ENCODE assay signal across 16 cellular contexts in genomic region chr7:116957874-116958273, GRCh38. TPM values are rescaled to one million over a fixed set of nuclear protein-coding genes. Genes with fewer than 3 reads are reported as not detected.
DNase-seq lines count a peak whose midpoint lies in the region; ATAC-seq and TF ChIP-seq lines count a peak whose summit lies in the region.
"Had no signal": no experiment of that assay in that cellular context is flagged by ENCODE, and none has a peak within 500 bp of the region (broad histone marks: within the 10 kb centered on the region; RNA-seq: fewer than 3 reads in every experiment).

No MANE protein-coding gene starts in this region.

- intact Hi-C loops in spleen (cut with DNase I; ENCODE audit: low total_unique reads) = no loop called here

- no peak for TF ChIP-seq POLR2A in spleen (IDR thresholded peaks at IDR 0.05)

- ATAC-seq in GM18868 (IDR thresholded peaks at IDR 0.05; ENCODE audit: unreplicated experiment) = peak; percentile 32
- peak; percentile 40 for ATAC-seq in GM21576 (IDR thresholded peaks at IDR 0.05; ENCODE audit: unreplicated experiment)
- ATAC-seq in HG03135 (IDR thresholded peaks at IDR 0.05; ENCODE audit: unreplicated experiment) = peak; percentile 32
- ATAC-seq: pancreas had no signal

- DNase-seq in kidney tubule cell (ENCODE audit: low spot score) = peak; percentile 84
- DNase-seq in NCI-H1105 treated with DMSO at 0.1 percent for 48 hours (lab: John Stamatoyannopoulos, UW) = no peak
- DNase-seq in spleen = no peak
- no peak for DNase-seq in superior temporal gyrus (ENCODE audit: extremely low spot score)
- no peak for DNase-seq in NCI-H187 treated with DMSO at 0.1 percent for 48 hours (lab: John Stamatoyannopoulos, UW)
- DNase-seq: activated CD4-positive, alpha-beta T cell treated with anti-CD3 and anti-CD28 coated beads, Interleukin-2, amount 10 ng/mL, durations not matched to agents 7 days and 5 days; activated gamma-delta T cell treated with Interleukin-2 at 50 U/mL for 16 hours; CD4-positive, CD25-positive, alpha-beta regulatory T cell; H7; NCI-H1694 treated with DMSO at 0.1 percent for 48 hours; pancreas; stimulated activated naive CD4-positive, alpha-beta T cell treated with Interleukin-2 at 50 U/mL for 16 hours had no signal

- no peaks in the 10 kb centered on the region for H3K27me3 ChIP-seq in spleen (replicated peaks in 1 of 7)
- H3K27me3 ChIP-seq: pancreas had no signal

- H3K9me3 ChIP-seq in spleen = no peaks in the 10 kb centered on the region
- H3K9me3 ChIP-seq: pancreas had no signal

- no peak overlapping the region for H3K27ac ChIP-seq in spleen
- H3K27ac ChIP-seq: pancreas had no signal

- H3K36me3 ChIP-seq in spleen = no peaks in the 10 kb centered on the region
- H3K36me3 ChIP-seq: pancreas had no signal

- H3K4me3 ChIP-seq in spleen = no peak overlapping the region
- H3K4me3 ChIP-seq: lung, pancreas had no signal

- no peak for TF ChIP-seq CTCF in spleen (IDR thresholded peaks at IDR 0.05 in 8 of 11, conservative IDR thresholded peaks at IDR 0.05 in 3 of 11)

- peaks cover 11 to 28% (median 21%) of the 10 kb centered on the region in 6 donors for H3K4me1 ChIP-seq in spleen

- WGBS in spleen, 5 donors = 75 to 99% (median 85%) methylated on average over 2 of the region's 2 CpGs

RNA-seq across cellular contexts. Expression of gene ST7, which starts 4.6 kb away (rescaled TPM):
- total RNA-seq in spleen = 10 to 100 TPM; 11.7 to 36.4 (median 16.5) TPM
- 10 to 100 TPM in 1 of 3 donors, 1 to 10 TPM in 2; 4.7 to 10.6 (median 5.5) TPM for polyA plus RNA-seq in spleen
